ENCODE assay signal across 8 cellular contexts in genomic region chr10:87817291-87817872, GRCh38. TPM values are rescaled to one million over a fixed set of nuclear protein-coding genes. Genes with fewer than 3 reads are reported as not detected.
A peak's percentile ranks its signal among the peaks of the same experiment; 100 is the strongest.
DNase-seq lines count a peak whose midpoint lies in the region; ATAC-seq lines count a peak whose summit lies in the region.

No MANE protein-coding gene starts in this region.

- H3K4me1 Mint-ChIP-seq in CD8-positive, alpha-beta memory T cell = peaks cover 41 to 52% (median 48%) of the 10 kb centered on the region in 3 donors
- peaks cover 39% of the 10 kb centered on the region for H3K4me1 Mint-ChIP-seq in activated naive CD8-positive, alpha-beta T cell treated with anti-CD3 and anti-CD28 coated beads, Interleukin-2, amount 50 U/mL, for 24 hours

- peak in 1 of 5 donors; percentile 15 for DNase-seq in CD8-positive, alpha-beta memory T cell
- no peak for DNase-seq in activated naive CD8-positive, alpha-beta T cell treated with anti-CD3 and anti-CD28 coated beads, Interleukin-2, amount 50 U/mL, for 24 hours
- no peak for DNase-seq in foreskin melanocyte

- peak overlapping the region; percentile 86 for H3K27ac ChIP-seq in CD8-positive, alpha-beta memory T cell (ENCODE audit: low read depth, low read length)
- peak overlapping the region; percentile 83 for H3K27ac ChIP-seq in HUES6 (ENCODE audit: low read depth, low read length)
- peak overlapping the region; percentile 77 for H3K27ac ChIP-seq in iPS-20b (ENCODE audit: low read length)
- H3K27ac ChIP-seq in subcutaneous abdominal adipose tissue (ENCODE audit: low read depth, low read length) = peak overlapping the region; percentile 88

- ATAC-seq in GM19467 (IDR thresholded peaks at IDR 0.05; ENCODE audit: unreplicated experiment) = peak; percentile 5
- peak; percentile 6 for ATAC-seq in activated naive CD8-positive, alpha-beta T cell treated with anti-CD3 and anti-CD28 coated beads, Interleukin-2, amount 50 U/mL, for 24 hours
- ATAC-seq in HG03378 (IDR thresholded peaks at IDR 0.05; ENCODE audit: unreplicated experiment) = no peak

- no peaks in the 10 kb centered on the region for H3K9me3 ChIP-seq in CD8-positive, alpha-beta memory T cell (ENCODE audit: low read length)
- H3K9me3 ChIP-seq in HUES6 (ENCODE audit: control insufficient read depth, insufficient read depth, low read depth, low read length) (no peaks in the 10 kb centered on the region), iPS-20b (ENCODE audit: insufficient read depth, low read depth, low read length) (no peaks in the 10 kb centered on the region), subcutaneous abdominal adipose tissue (ENCODE audit: control insufficient read depth in 5 of 5, low read length in 5 of 5) (no peaks in the 10 kb centered on the region)

- H3K9ac ChIP-seq in HUES6 (ENCODE audit: low read length) = peak overlapping the region; percentile 88
- H3K9ac ChIP-seq in iPS-20b (ENCODE audit: low read depth, low read length) = peak overlapping the region; percentile 89
- H3K9ac ChIP-seq in subcutaneous abdominal adipose tissue (ENCODE audit: low read length in 5 of 5) = peak overlapping the region; percentile 79 to 96 (median 87)

- POLR2A ChIA-PET in CD8-positive, alpha-beta memory T cell (lab: Charles Lee) = interaction anchor here (1.0 to 2.5 kb wide), 4 partner anchors 12 to 847 kb away, joined by 3 to 35 read pairs (median 4); partner anchors contain the start of genes KLLN, PTEN and RNLS

- H3K4me1 ChIP-seq in CD8-positive, alpha-beta memory T cell (ENCODE audit: insufficient read depth, low read length) = peaks cover 39% of the 10 kb centered on the region
- H3K4me1 ChIP-seq in HUES6 (ENCODE audit: control insufficient read depth, insufficient read depth, low read length) = peaks cover 11% of the 10 kb centered on the region; the same call in 1 of the 2 replicates
- peaks cover 6% of the 10 kb centered on the region; the same call in 1 of the 2 replicates for H3K4me1 ChIP-seq in iPS-20b (ENCODE audit: insufficient read depth, low read length)
- H3K4me1 ChIP-seq in subcutaneous abdominal adipose tissue (ENCODE audit: control insufficient read depth in 5 of 5, insufficient read depth in 5 of 5, low read length in 5 of 5) = peaks cover 2 to 25% (median 24%) of the 10 kb centered on the region in 5 donors

- peaks cover 2 to 3% of the 10 kb centered on the region in 2 donors for H3K27me3 Mint-ChIP-seq in CD8-positive, alpha-beta memory T cell
- H3K27me3 Mint-ChIP-seq in activated naive CD8-positive, alpha-beta T cell treated with anti-CD3 and anti-CD28 coated beads, Interleukin-2, amount 50 U/mL, for 24 hours = no peaks in the 10 kb centered on the region

- H3K27ac Mint-ChIP-seq in CD8-positive, alpha-beta memory T cell = peak overlapping the region; percentile 95 to 100 (median 99)
- peak overlapping the region; percentile 97 for H3K27ac Mint-ChIP-seq in activated naive CD8-positive, alpha-beta T cell treated with anti-CD3 and anti-CD28 coated beads, Interleukin-2, amount 50 U/mL, for 24 hours

- H3K9me3 Mint-ChIP-seq in CD8-positive, alpha-beta memory T cell = no peaks in the 10 kb centered on the region
- no peaks in the 10 kb centered on the region for H3K9me3 Mint-ChIP-seq in activated naive CD8-positive, alpha-beta T cell treated with anti-CD3 and anti-CD28 coated beads, Interleukin-2, amount 50 U/mL, for 24 hours

- H3K27me3 ChIP-seq in CD8-positive, alpha-beta memory T cell (ENCODE audit: insufficient read depth, low read length, poor library complexity, severe bottlenecking) = no peaks in the 10 kb centered on the region
- H3K27me3 ChIP-seq in HUES6 (ENCODE audit: control insufficient read depth, insufficient read depth, low read length) = no peaks in the 10 kb centered on the region
- H3K27me3 ChIP-seq in iPS-20b (ENCODE audit: insufficient read depth, low read length) = no peaks in the 10 kb centered on the region; the same call in 1 of the 2 replicates
- no peaks in the 10 kb centered on the region for H3K27me3 ChIP-seq in subcutaneous abdominal adipose tissue (ENCODE audit: control insufficient read depth in 5 of 5, insufficient read depth in 4 of 5, low read length in 5 of 5)

- peaks cover 0 to 26% (median 2%) of the 10 kb centered on the region in 3 donors for H3K36me3 Mint-ChIP-seq in CD8-positive, alpha-beta memory T cell
- peaks cover 19% of the 10 kb centered on the region for H3K36me3 Mint-ChIP-seq in activated naive CD8-positive, alpha-beta T cell treated with anti-CD3 and anti-CD28 coated beads, Interleukin-2, amount 50 U/mL, for 24 hours (ENCODE audit: low read depth)

- peak overlapping the region; percentile 70 for H3K4me3 ChIP-seq in CD8-positive, alpha-beta memory T cell (ENCODE audit: low read length)
- H3K4me3 ChIP-seq in HUES6 (ENCODE audit: low read depth, low read length) = peak overlapping the region; percentile 90
- H3K4me3 ChIP-seq in iPS-20b (ENCODE audit: low read length) = peak overlapping the region; percentile 88
- H3K4me3 ChIP-seq in subcutaneous abdominal adipose tissue (ENCODE audit: low read depth in 1 of 5, low read length in 5 of 5) = peak overlapping the region; percentile 92 to 98 (median 95)

- CTCF ChIA-PET in CD8-positive, alpha-beta memory T cell (lab: Charles Lee) = interaction anchor here (1.1 to 3.3 kb wide), 3 partner anchors 22 to 45 kb away, joined by 3 to 24 read pairs (median 3); partner anchors contain the start of genes KLLN and PTEN

- no peaks in the 10 kb centered on the region for H3K36me3 ChIP-seq in CD8-positive, alpha-beta memory T cell (ENCODE audit: insufficient read depth, low read length)
- H3K36me3 ChIP-seq in HUES6 (ENCODE audit: control insufficient read depth, insufficient read depth, low read length) = peaks cover 15% of the 10 kb centered on the region
- H3K36me3 ChIP-seq in iPS-20b (ENCODE audit: insufficient read depth, low read depth, low read length) = peaks cover 19% of the 10 kb centered on the region
- H3K36me3 ChIP-seq in subcutaneous abdominal adipose tissue (ENCODE audit: control insufficient read depth in 5 of 5, insufficient read depth in 5 of 5, low read length in 5 of 5) = peaks cover 0 to 4% (median 0%) of the 10 kb centered on the region in 5 donors

- peak overlapping the region; percentile 87 to 99 (median 94) for H3K4me3 Mint-ChIP-seq in CD8-positive, alpha-beta memory T cell
- H3K4me3 Mint-ChIP-seq in activated naive CD8-positive, alpha-beta T cell treated with anti-CD3 and anti-CD28 coated beads, Interleukin-2, amount 50 U/mL, for 24 hours = peak overlapping the region; percentile 96

RNA-seq across cellular contexts. Expression of gene ATAD1, which starts 0.6 kb away (rescaled TPM):
- total RNA-seq in CD8-positive, alpha-beta memory T cell = 10 to 100 TPM; 60.7 to 62.3 TPM
- polyA plus RNA-seq in CD8-positive, alpha-beta memory T cell = 47.2 TPM

RNA-seq across cellular contexts. Expression of gene KLLN, which starts 46.0 kb away (rescaled TPM):
- total RNA-seq in CD8-positive, alpha-beta memory T cell = 1 to 10 TPM in 1 of 2 experiments, under 1 TPM in 1; 0.80 to 1.1 TPM
- polyA plus RNA-seq in CD8-positive, alpha-beta memory T cell = 0.39 TPM

RNA-seq across cellular contexts. Expression of gene PTEN, which starts 46.0 kb away (rescaled TPM):
- 10 to 100 TPM; 49.5 to 50.6 TPM for total RNA-seq in CD8-positive, alpha-beta memory T cell
- polyA plus RNA-seq in CD8-positive, alpha-beta memory T cell = 29.1 TPM
